Comparison of ENCODE assay signal across 9 cellular contexts in the genomic region with DNA sequence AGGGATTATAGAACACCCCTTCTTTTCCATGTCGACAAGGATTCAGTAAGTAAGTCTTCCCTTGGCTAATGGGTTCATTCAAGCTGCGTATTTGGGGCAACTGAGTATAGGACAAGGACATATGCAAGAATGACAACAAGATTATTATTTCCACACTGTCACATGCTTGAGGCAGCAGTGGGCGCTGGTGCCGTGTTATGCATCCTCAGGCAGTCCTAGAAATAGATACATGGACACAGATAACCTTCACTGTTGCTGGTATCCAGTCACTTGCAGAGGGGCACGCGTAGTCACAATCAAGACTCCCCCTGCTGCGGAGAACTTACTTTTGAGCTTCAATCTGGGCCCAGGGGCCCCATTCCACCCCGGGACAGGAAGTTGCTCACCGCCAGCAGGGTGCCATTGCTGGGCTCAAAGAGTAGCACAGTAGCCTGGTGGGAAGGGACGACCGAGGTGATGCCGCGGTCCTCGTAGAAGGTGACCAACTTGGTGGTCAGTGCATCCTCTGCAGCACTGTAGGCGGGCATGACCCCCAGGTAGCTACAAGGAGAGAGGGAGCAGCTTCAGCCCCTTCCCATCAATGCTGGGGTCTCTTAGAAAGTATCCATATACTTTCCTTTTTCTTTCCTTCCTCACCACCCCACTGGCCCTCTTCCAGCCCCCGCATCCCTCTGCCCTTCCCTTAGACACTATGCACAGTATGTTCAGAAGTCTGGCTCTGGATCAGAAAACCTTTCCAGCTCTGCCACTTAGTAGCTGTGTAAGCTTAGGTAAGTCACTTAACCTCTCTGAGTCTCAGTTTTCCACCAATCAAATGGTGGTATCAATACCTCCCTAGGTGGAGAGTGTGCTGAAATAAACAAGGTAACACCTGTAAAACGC. TPM values are rescaled to one million over a fixed set of nuclear protein-coding genes. Genes with fewer than 3 reads are reported as not detected.
DNase-seq lines count a peak whose midpoint lies in the region; ATAC-seq and TF ChIP-seq lines count a peak whose summit lies in the region.
"Had no signal": no experiment of that assay in that cellular context is flagged by ENCODE, and none has a peak within 500 bp of the region (broad histone marks: within the 10 kb centered on the region; RNA-seq: fewer than 3 reads in every experiment).

No MANE protein-coding gene starts in this region.

- peak overlapping the region; percentile 29 for H3K4me3 Mint-ChIP-seq in activated T-helper 17 cell treated with anti-CD3 and anti-CD28 coated beads, Interleukin-2, amount 50 U/mL, for 72 hours

- H3K36me3 ChIP-seq in HEK293 (ENCODE audit: control insufficient read depth in 2 of 2, insufficient read depth in 1 of 2, low read length in 2 of 2): no peaks in the 10 kb centered on the region
- H3K36me3 ChIP-seq in hepatocyte (replicated peaks; ENCODE audit: insufficient read depth, low read depth): no peaks in the 10 kb centered on the region
- H3K36me3 ChIP-seq in skeletal muscle satellite cell (ENCODE audit: insufficient read depth, low read length): no peaks in the 10 kb centered on the region

- no peak overlapping the region for H3K9ac ChIP-seq in skeletal muscle satellite cell (ENCODE audit: low read depth, low read length)

- H3K27me3 ChIP-seq in hepatocyte (peaks cover 14% of the 10 kb centered on the region), skeletal muscle satellite cell (ENCODE audit: control insufficient read depth, insufficient read depth, low read length) (peaks cover 82% of the 10 kb centered on the region)

- CTCF ChIA-PET in HEK293 (lab: Yijun Ruan, JAX): interaction anchor here (0.8 to 5.1 kb wide), 8 partner anchors 16 to 427 kb away, joined by 3 to 41 read pairs (median 4); no protein-coding TSS in a partner anchor
- CTCF ChIA-PET in GM10248 (lab: Yijun Ruan, JAX): interaction anchor here (0.8 to 2.7 kb wide), 3 partner anchors 10 to 23 kb away, joined by 3 to 12 read pairs (median 9); no protein-coding TSS in a partner anchor

- H3K9me3 ChIP-seq in HEK293 (ENCODE audit: control insufficient read depth, insufficient read depth, low read depth, low read length) (no peaks in the 10 kb centered on the region), hepatocyte (ENCODE audit: low read depth) (no peaks in the 10 kb centered on the region), skeletal muscle satellite cell (replicated peaks; ENCODE audit: low read length) (no peaks in the 10 kb centered on the region)

- POLR2A ChIA-PET in HEK293 (lab: Yijun Ruan, JAX): interaction anchor here (0.6 kb wide), 1 partner anchor 1040 kb away, joined by 3 read pairs; no protein-coding TSS in a partner anchor
- POLR2A ChIA-PET in GM10248 (lab: Yijun Ruan, JAX): no interaction called here

- peak overlapping the region; percentile 92 for H2AFZ ChIP-seq in hepatocyte

- peak; percentile 5 for ATAC-seq in activated T-helper 17 cell treated with anti-CD3 and anti-CD28 coated beads, Interleukin-2, amount 50 U/mL, for 72 hours (replicated peaks)
- ATAC-seq in GM21367 (IDR thresholded peaks at IDR 0.05; ENCODE audit: unreplicated experiment): no peak

- no peaks in the 10 kb centered on the region for H3K9me3 Mint-ChIP-seq in activated T-helper 17 cell treated with anti-CD3 and anti-CD28 coated beads, Interleukin-2, amount 50 U/mL, for 72 hours

- H4K20me1 ChIP-seq in hepatocyte (ENCODE audit: insufficient read depth, poor library complexity, severe bottlenecking): no peaks in the 10 kb centered on the region

- peak overlapping the region; percentile 47; the same call in 1 of the 2 replicates for H3K4me3 ChIP-seq in HEK293 (ENCODE audit: low read depth, low read length)
- H3K4me3 ChIP-seq in hepatocyte: peak overlapping the region; percentile 94
- H3K4me3 ChIP-seq in skeletal muscle satellite cell (ENCODE audit: low read length): no peak overlapping the region
- H3K4me3 ChIP-seq: lung had no signal

- TF ChIP-seq CTCF in HEK293 (tag by site-specific recombination; IDR thresholded peaks at IDR 0.05): no peak
- TF ChIP-seq CTCF in hepatocyte (IDR thresholded peaks at IDR 0.05; ENCODE audit: poor library complexity): no peak
- no peak for TF ChIP-seq CTCF in GM10248 (IDR thresholded peaks at IDR 0.05; ENCODE audit: control extremely low read depth, extremely low read depth, low read depth, missing control alignments)

- peaks cover 53% of the 10 kb centered on the region for H3K27me3 Mint-ChIP-seq in activated T-helper 17 cell treated with anti-CD3 and anti-CD28 coated beads, Interleukin-2, amount 50 U/mL, for 72 hours

- H3K79me2 ChIP-seq in hepatocyte: no peaks in the 10 kb centered on the region

- 80% methylated on average over 17 of the region's 17 CpGs for WGBS in hepatocyte (ENCODE audit: low lambda C conversion rate, missing lambda C conversion rate)

- H3K27ac ChIP-seq in HEK293 (ENCODE audit: extremely low read depth, low read depth, low read length) (no peak overlapping the region), hepatocyte (no peak overlapping the region)

- H3K9me2 ChIP-seq in hepatocyte (replicated peaks; ENCODE audit: insufficient read depth): no peaks in the 10 kb centered on the region

- H3K4me1 ChIP-seq in HEK293 (ENCODE audit: control insufficient read depth, insufficient read depth, low read length) (no peaks in the 10 kb centered on the region), hepatocyte (ENCODE audit: insufficient read depth) (no peaks in the 10 kb centered on the region), skeletal muscle satellite cell (ENCODE audit: control insufficient read depth, insufficient read depth, low read length) (peaks cover 4% of the 10 kb centered on the region)

- no peak for DNase-seq in hepatocyte (ENCODE audit: low spot score)
- no peak for DNase-seq in NCI-H1105 (lab: John Stamatoyannopoulos, UW)
- no peak for DNase-seq in putamen (ENCODE audit: low spot score)
- no peak for DNase-seq in GM10248 (ENCODE audit: extremely low spot score)

- no peaks in the 10 kb centered on the region for H3K36me3 Mint-ChIP-seq in activated T-helper 17 cell treated with anti-CD3 and anti-CD28 coated beads, Interleukin-2, amount 50 U/mL, for 72 hours (ENCODE audit: low read depth)

- H3K27ac Mint-ChIP-seq in activated T-helper 17 cell treated with anti-CD3 and anti-CD28 coated beads, Interleukin-2, amount 50 U/mL, for 72 hours: no peak overlapping the region

- H3K4me1 Mint-ChIP-seq in activated T-helper 17 cell treated with anti-CD3 and anti-CD28 coated beads, Interleukin-2, amount 50 U/mL, for 72 hours: no peaks in the 10 kb centered on the region

- H3K4me2 ChIP-seq in hepatocyte (peak overlapping the region; percentile 99), skeletal muscle satellite cell (ENCODE audit: low read length) (peak overlapping the region; percentile 87)

TF ChIP-seq in HEK293, 187 proteins besides CTCF, POLR2A, EP300 and RAD21:
- TF ChIP-seq ZNF768 (tag by site-specific recombination; IDR thresholded peaks at IDR 0.05): 0 out of 2 replicates have a peak, but pooled peaks have one; percentile 59
- TF ChIP-seq, protein P1, sequence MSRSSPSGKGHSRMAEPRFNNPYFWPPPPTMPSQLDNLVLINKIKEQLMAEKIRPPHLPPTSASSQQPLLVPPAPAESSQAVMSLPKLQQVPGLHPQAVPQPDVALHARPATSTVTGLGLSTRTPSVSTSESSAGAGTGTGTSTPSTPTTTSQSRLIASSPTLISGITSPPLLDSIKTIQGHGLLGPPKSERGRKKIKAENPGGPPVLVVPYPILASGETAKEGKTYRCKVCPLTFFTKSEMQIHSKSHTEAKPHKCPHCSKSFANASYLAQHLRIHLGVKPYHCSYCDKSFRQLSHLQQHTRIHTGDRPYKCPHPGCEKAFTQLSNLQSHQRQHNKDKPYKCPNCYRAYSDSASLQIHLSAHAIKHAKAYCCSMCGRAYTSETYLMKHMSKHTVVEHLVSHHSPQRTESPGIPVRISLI (tag by site-specific recombination; IDR thresholded peaks at IDR 0.05): no peak
- TF ChIP-seq ZNF394 (tag by site-specific recombination; IDR thresholded peaks at IDR 0.05; ENCODE audit: borderline replicate concordance): no peak
- TF ChIP-seq GFI1B (tag by site-specific recombination; IDR thresholded peaks at IDR 0.05): no peak
- no peak for TF ChIP-seq KLF16 (tag by site-specific recombination; IDR thresholded peaks at IDR 0.05)
- TF ChIP-seq ZNF211 (tag by site-specific recombination; IDR thresholded peaks at IDR 0.05; ENCODE audit: low read depth): no peak
- no peak for TF ChIP-seq ZNF544 (tag by site-specific recombination; IDR thresholded peaks at IDR 0.05)

RNA-seq across cellular contexts. Expression of gene CRYM, which starts 0.8 kb away (rescaled TPM):
- total RNA-seq in activated T-helper 17 cell treated with anti-CD3 and anti-CD28 coated beads, Interleukin-2, amount 50 U/mL, for 72 hours: not detected
- 4.9 and 5.7 TPM in 2 replicates for total RNA-seq in hepatocyte
- 6.1 and 6.3 TPM in 2 replicates for polyA plus RNA-seq in hepatocyte
- 0.22 and 0.25 TPM in 2 replicates for total RNA-seq in skeletal muscle satellite cell (2012; rRNA removed)

RNA-seq across cellular contexts. Expression of gene ANKS4B, which starts 43.8 kb away (rescaled TPM):
- total RNA-seq in activated T-helper 17 cell treated with anti-CD3 and anti-CD28 coated beads, Interleukin-2, amount 50 U/mL, for 72 hours: not detected
- 17.9 and 20.9 TPM in 2 replicates for total RNA-seq in hepatocyte
- polyA plus RNA-seq in hepatocyte: 6.9 and 7.9 TPM in 2 replicates
- total RNA-seq in skeletal muscle satellite cell (2012; rRNA removed): not detected in 2 replicates
- polyA plus RNA-seq: lung had no signal

Comparison
In these comparisons a context has a peak if more than half of its experiments do, and no peak if none do; other contexts are left out.
1. RNA of gene ANKS4B, which starts 43.8 kb away (total RNA-seq): 17.9 to 20.9 TPM in hepatocyte; not detected in activated T-helper 17 cell treated with anti-CD3 and anti-CD28 coated beads, Interleukin-2, amount 50 U/mL, for 72 hours; every median in the first group is over 10 times any median in the second.